ENCODE assay signal across 16 cellular contexts in genomic region chr14:102878174-102878969, GRCh38. TPM values are rescaled to one million over a fixed set of nuclear protein-coding genes. Genes with fewer than 3 reads are reported as not detected.
DNase-seq lines count a peak whose midpoint lies in the region; ATAC-seq, FAIRE-seq and TF ChIP-seq lines count a peak whose summit lies in the region.
"Had no signal": no experiment of that assay in that cellular context is flagged by ENCODE, and none has a peak within 500 bp of the region (broad histone marks: within the 10 kb centered on the region; RNA-seq: fewer than 3 reads in every experiment).

No MANE protein-coding gene starts in this region.

- H3K9me2 ChIP-seq in OCI-LY1 (ENCODE audit: low read depth, low read length), result no peaks in the 10 kb centered on the region

- H2AFZ ChIP-seq in OCI-LY1 (ENCODE audit: low read length), result no peak overlapping the region

- ATAC-seq in HG03139 (IDR thresholded peaks at IDR 0.05; ENCODE audit: unreplicated experiment), result no peak
- ATAC-seq: stimulated activated effector memory CD8-positive, alpha-beta T cell treated with anti-CD3 and anti-CD28 coated beads, Interleukin-12 subunit alpha, Interleukin-12 subunit beta, amount 100 ng/mL, for 72 hours had no signal

- TF ChIP-seq POLR2A in esophagus muscularis mucosa (IDR thresholded peaks at IDR 0.05; ENCODE audit: low read depth), result no peak

- no peaks in the 10 kb centered on the region for H3F3A ChIP-seq in OCI-LY1 (ENCODE audit: insufficient read depth, low read length)

- H3K36me3 ChIP-seq in OCI-LY1 (ENCODE audit: insufficient read depth, low read length) (peaks cover 14% of the 10 kb centered on the region), small intestine (ENCODE audit: control insufficient read depth in 2 of 2, insufficient read depth in 2 of 2, low read length in 2 of 2) (peaks cover 6 to 13% of the 10 kb centered on the region in 2 donors), esophagus muscularis mucosa (peaks cover 18 to 44% (median 24%) of the 10 kb centered on the region in 4 donors)

- H3K79me2 ChIP-seq in OCI-LY1 (ENCODE audit: insufficient read depth, low read length), result no peaks in the 10 kb centered on the region

- no peaks in the 10 kb centered on the region for H4K20me1 ChIP-seq in OCI-LY1 (ENCODE audit: insufficient read depth, low read length)

- H3K9me3 ChIP-seq in OCI-LY1 (ENCODE audit: low read length), result no peaks in the 10 kb centered on the region
- no peaks in the 10 kb centered on the region for H3K9me3 ChIP-seq in small intestine (ENCODE audit: control insufficient read depth, low read depth)
- no peaks in the 10 kb centered on the region for H3K9me3 ChIP-seq in esophagus muscularis mucosa

- intact Hi-C loops in esophagus muscularis mucosa (cut with DNase I), result no loop called here

- H3K27me3 ChIP-seq in OCI-LY1 (ENCODE audit: insufficient read depth, low read length), result no peaks in the 10 kb centered on the region
- no peaks in the 10 kb centered on the region for H3K27me3 ChIP-seq in small intestine (ENCODE audit: control insufficient read depth in 2 of 2, insufficient read depth in 2 of 2, low read length in 2 of 2)
- H3K27me3 ChIP-seq in esophagus muscularis mucosa, result no peaks in the 10 kb centered on the region

- no peak overlapping the region for H3K4me2 ChIP-seq in OCI-LY1 (ENCODE audit: low read length)

- TF ChIP-seq CTCF in GM12875 (IDR thresholded peaks at IDR 0.05; ENCODE audit: borderline replicate concordance, insufficient read depth, low read depth, low read length) (0 out of 2 replicates have a peak, but pooled peaks have one; percentile 19), OCI-LY1 (IDR thresholded peaks at IDR 0.05; ENCODE audit: low read length) (peak; percentile 7; the same call in 1 of the 2 replicates), esophagus muscularis mucosa (IDR thresholded peaks at IDR 0.05) (no peak)

- H3K9ac ChIP-seq in OCI-LY1 (ENCODE audit: low read length), result no peak overlapping the region

- 59 to 79% (median 73%) methylated on average over 6 of the region's 6 CpGs for WGBS in small intestine, 3 donors
- WGBS in esophagus muscularis mucosa, result 93% methylated on average over 6 of the region's 6 CpGs

- H3K27ac ChIP-seq in OCI-LY1 (ENCODE audit: low read depth, low read length, poor library complexity, severe bottlenecking) (no peak overlapping the region), small intestine (ENCODE audit: low read depth in 1 of 2, low read length in 1 of 2) (no peak overlapping the region), esophagus muscularis mucosa (replicated peaks in 1 of 4) (no peak overlapping the region)

- no peak for TF ChIP-seq EP300 in esophagus muscularis mucosa (IDR thresholded peaks at IDR 0.05)

- FAIRE-seq in small intestine (lab: Jason Lieb, UNC), result no peak

- H3K4me3 ChIP-seq in GM12875 (ENCODE audit: low read depth, low read length) (no peak overlapping the region), OCI-LY1 (ENCODE audit: low read depth, low read length, poor library complexity, severe bottlenecking) (no peak overlapping the region), small intestine (ENCODE audit: low read depth in 1 of 2, low read length in 2 of 2) (no peak overlapping the region), esophagus muscularis mucosa (no peak overlapping the region)

- no peaks in the 10 kb centered on the region for H3K4me1 ChIP-seq in OCI-LY1 (ENCODE audit: insufficient read depth, low read length, severe bottlenecking)
- no peaks in the 10 kb centered on the region for H3K4me1 ChIP-seq in small intestine (ENCODE audit: control insufficient read depth in 2 of 2, insufficient read depth in 1 of 2, low read depth in 1 of 2, low read length in 1 of 2)
- H3K4me1 ChIP-seq in esophagus muscularis mucosa, result no peaks in the 10 kb centered on the region

- DNase-seq in fibroblast of peridontal ligament (ENCODE audit: extremely low read depth), result peak; percentile 26
- DNase-seq in small intestine, result peak; percentile 27
- no peak for DNase-seq in NCI-H2081 (lab: John Stamatoyannopoulos, UW)
- no peak for DNase-seq in esophagus muscularis mucosa (ENCODE audit: extremely low spot score)
- DNase-seq: activated CD4-positive, alpha-beta T cell treated with anti-CD3 and anti-CD28 coated beads, Interleukin-2, amount 50 U/mL, for 4 hours; islet precursor cell; KBM-7; NCI-H1694 treated with DMSO at 0.1 percent for 48 hours; NCI-H69; SHP77 treated with DMSO at 0.1 percent for 48 hours; stimulated activated CD4-positive, alpha-beta T cell treated with anti-CD3 and anti-CD28 coated beads, Interleukin-2, amount 100 ng/mL, for 48 hours had no signal

RNA-seq across cellular contexts. Expression of gene AMN, which starts 44.1 kb away (rescaled TPM):
- 100 to 1,000 TPM in 2 of 3 donors, 10 to 100 TPM in 1; 71.0 to 443 (median 361) TPM for polyA plus RNA-seq in small intestine
- total RNA-seq in esophagus muscularis mucosa, result under 1 TPM in 2 of 4 donors, not detected in 2; 0.11 to 0.32 TPM
- polyA plus RNA-seq: CD14-positive monocyte had no signal

Comparison
In these comparisons a context has a peak if more than half of its experiments do, and no peak if none do; other contexts are left out.
1. CTCF ChIP-seq: peak in GM12875 (single experiment) and OCI-LY1 (single experiment); none in esophagus muscularis mucosa (0 of 3).
2. DNase-seq: peak in fibroblast of peridontal ligament (single experiment) and small intestine (single experiment); none in NCI-H2081 (0 of 2) and esophagus muscularis mucosa (single experiment).